Comparison of ENCODE assay signal across 25 cellular contexts in the genomic region with DNA sequence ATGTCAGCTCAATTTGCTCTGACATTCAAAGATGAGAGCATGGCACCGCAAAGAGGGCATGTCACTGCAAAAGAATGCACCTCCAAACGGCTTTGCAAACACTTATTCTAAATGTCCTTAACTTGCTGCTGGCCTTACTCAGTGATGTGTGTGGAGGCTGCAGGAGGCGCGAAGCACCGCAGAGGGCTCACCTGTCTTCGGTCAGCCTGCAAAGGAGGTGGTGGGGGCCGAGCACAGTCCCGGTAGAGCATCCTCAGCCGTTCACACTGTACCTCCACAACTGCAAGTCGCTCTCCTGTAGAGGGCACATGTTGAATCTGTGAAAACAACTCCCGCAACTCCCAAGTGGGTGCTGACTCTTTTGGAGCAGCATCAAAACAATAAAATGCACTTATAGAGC.
DNase-seq lines count a peak whose midpoint lies in the region; ATAC-seq and TF ChIP-seq lines count a peak whose summit lies in the region.
"Had no signal": no experiment of that assay in that cellular context is flagged by ENCODE, and none has a peak within 500 bp of the region (broad histone marks: within the 10 kb centered on the region; RNA-seq: fewer than 3 reads in every experiment).

No MANE protein-coding gene starts in this region.

- no peaks in the 10 kb centered on the region for H3K27me3 Mint-ChIP-seq in naive B cell
- H3K27me3 Mint-ChIP-seq: CD4-positive, alpha-beta T cell had no signal

- no peak for ATAC-seq in naive B cell (ENCODE audit: low read depth in 2 of 2)
- ATAC-seq: activated naive CD4-positive, alpha-beta T cell treated with anti-CD3 and anti-CD28 coated beads, Interleukin-2, amount 50 U/mL, for 72 hours; PC-3; right lobe of liver had no signal

- TF ChIP-seq CTCF in RWPE1 (conservative IDR thresholded peaks at IDR 0.05; ENCODE audit: low read depth) (no peak), choroid plexus epithelial cell (conservative IDR thresholded peaks at IDR 0.05; ENCODE audit: low read depth, low read length) (peak; percentile 5)

- DNase-seq in G401 (ENCODE audit: low spot score) = peak; percentile 29
- no peak for DNase-seq in RWPE1 (ENCODE audit: low spot score)
- no peak for DNase-seq in choroid plexus epithelial cell (ENCODE audit: low read depth)
- no peak for DNase-seq in naive B cell
- no peak for DNase-seq in 8988T
- DNase-seq in NCI-H1092 treated with DMSO at 0.1 percent for 48 hours (lab: John Stamatoyannopoulos, UW) = no peak
- DNase-seq in foreskin melanocyte = no peak
- DNase-seq: activated CD4-positive, alpha-beta T cell treated with anti-CD3 and anti-CD28 coated beads, Interleukin-2, amount 50 U/mL, for 48 hours; activated CD4-positive, CD25-positive, alpha-beta regulatory T cell; anterior cingulate cortex; CD4-positive, alpha-beta T cell; Kasumi-1; kidney glomerular epithelial cell; MV-4-11; NCI-H2171 treated with DMSO at 0.1 percent for 48 hours; NCI-H524; NK-92 treated with Interleukin-12 subunit alpha and Interleukin-12 subunit beta, amount 100 ng/mL, for 24 hours; PC-3; posterior cingulate gyrus; right lobe of liver; SHP77; stimulated activated CD4-positive, alpha-beta T cell treated with anti-CD3 and anti-CD28 coated beads, Interleukin-2, amount 100 ng/mL, for 48 hours; T1000; trophoblast cell had no signal

- no peaks in the 10 kb centered on the region for H3K9me3 Mint-ChIP-seq in naive B cell
- H3K9me3 Mint-ChIP-seq: activated naive CD4-positive, alpha-beta T cell treated with anti-CD3 and anti-CD28 coated beads, Interleukin-2, amount 50 U/mL, for 72 hours; CD4-positive, alpha-beta T cell had no signal

- peaks cover 25 to 56% (median 29%) of the 10 kb centered on the region in 3 donors for H3K4me1 Mint-ChIP-seq in naive B cell

- CTCF ChIA-PET in RWPE1 (lab: Yijun Ruan, JAX) = interaction anchor here (0.6 kb wide), 1 partner anchor 198 kb away, joined by 3 read pairs; no protein-coding TSS in a partner anchor

- peak overlapping the region in 5 of 6 donors; percentile 41 to 74 (median 56) for H3K27ac Mint-ChIP-seq in naive B cell
- H3K27ac Mint-ChIP-seq: activated naive CD4-positive, alpha-beta T cell treated with anti-CD3 and anti-CD28 coated beads, Interleukin-2, amount 50 U/mL, for 72 hours; CD4-positive, alpha-beta T cell had no signal

- peak overlapping the region; percentile 28; the same call in 1 of the 2 replicates for H3K27ac ChIP-seq in RWPE1
- H3K27ac ChIP-seq: right lobe of liver had no signal

- POLR2A ChIA-PET in RWPE1 (lab: Yijun Ruan, JAX; ENCODE audit: low non-redundant PET) = no interaction called here

- in situ Hi-C loops in G401 (cut with HindIII; ENCODE audit: low sequenced_read_pairs) = no loop called here

- H3K36me3 Mint-ChIP-seq in naive B cell = peaks cover 4 to 12% of the 10 kb centered on the region in 2 donors
- H3K36me3 Mint-ChIP-seq: activated naive CD4-positive, alpha-beta T cell treated with anti-CD3 and anti-CD28 coated beads, Interleukin-2, amount 50 U/mL, for 72 hours had no signal

- peak overlapping the region in 7 of 8 donors; percentile 15 to 65 (median 42) for H3K4me3 Mint-ChIP-seq in naive B cell
- H3K4me3 Mint-ChIP-seq: CD4-positive, alpha-beta T cell had no signal

- H3K4me3 ChIP-seq in choroid plexus epithelial cell (ENCODE audit: low read depth, low read length) = no peak overlapping the region
- H3K4me3 ChIP-seq: right lobe of liver had no signal
